ENCODE assay signal across 28 cellular contexts in the genomic region with DNA sequence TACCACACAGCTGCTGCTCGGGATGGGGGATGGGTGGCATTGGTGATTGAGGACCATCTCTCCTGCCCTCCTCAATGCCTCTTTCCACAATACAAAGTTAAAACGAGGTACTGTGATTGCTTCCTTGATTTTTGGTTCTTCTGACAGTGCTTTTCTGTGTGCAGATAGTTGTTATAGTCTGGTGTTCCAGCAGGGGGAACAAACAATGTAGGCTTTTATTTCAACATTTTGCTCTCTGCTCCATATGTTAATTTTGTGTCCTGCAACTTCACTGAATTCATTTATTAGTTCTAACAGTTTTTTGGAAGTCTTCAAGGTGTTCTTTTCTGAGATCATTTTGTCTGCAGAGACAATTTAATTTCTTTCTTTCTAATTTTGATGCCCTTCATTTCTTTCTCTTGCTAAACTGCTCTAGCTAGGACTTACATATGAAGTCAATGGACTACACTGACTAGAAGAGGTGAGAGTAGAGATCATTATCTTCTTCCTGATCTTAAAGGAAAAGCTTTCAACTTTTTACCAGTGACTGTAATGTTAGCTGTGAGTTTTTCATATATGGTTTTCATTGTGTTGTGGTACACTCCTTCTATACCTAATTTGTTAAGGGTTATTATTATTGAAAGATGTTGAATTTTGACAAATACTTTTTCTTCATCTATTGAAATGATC. TPM values are rescaled to one million over a fixed set of nuclear protein-coding genes. Genes with fewer than 3 reads are reported as not detected.
DNase-seq lines count a peak whose midpoint lies in the region; ATAC-seq and TF ChIP-seq lines count a peak whose summit lies in the region.
"Had no signal": no experiment of that assay in that cellular context is flagged by ENCODE, and none has a peak within 500 bp of the region (broad histone marks: within the 10 kb centered on the region; RNA-seq: fewer than 3 reads in every experiment).

No MANE protein-coding gene starts in this region.

- no peak overlapping the region for H3K27ac ChIP-seq in GM23338 (ENCODE audit: low read depth)
- H3K27ac ChIP-seq in SK-N-SH (ENCODE audit: low read depth in 2 of 2, low read length in 1 of 2) = no peak overlapping the region
- H3K27ac ChIP-seq: A549, esophagus muscularis mucosa, pancreas, sigmoid colon, SJSA1 had no signal

- H3F3A ChIP-seq in GM23338 (replicated peaks; ENCODE audit: low read depth) (no peaks in the 10 kb centered on the region), SK-N-SH (replicated peaks; ENCODE audit: insufficient read depth) (no peaks in the 10 kb centered on the region)

- TF ChIP-seq CTCF in AG09319 (IDR thresholded peaks at IDR 0.05; ENCODE audit: low read depth, low read length) (0 out of 2 replicates have a peak, but pooled peaks have one; percentile 3), GM23338 (conservative IDR thresholded peaks at IDR 0.05; ENCODE audit: low read depth in 2 of 2) (no peak), SK-N-SH (IDR thresholded peaks at IDR 0.05) (peak; percentile 11; the same call in 1 of the 2 replicates), fibroblast of pulmonary artery (IDR thresholded peaks at IDR 0.05; ENCODE audit: low read length, missing control alignments) (peak; percentile 28)

- H3K4me1 ChIP-seq in GM23338 (ENCODE audit: insufficient read depth) (no peaks in the 10 kb centered on the region), SK-N-SH (ENCODE audit: control insufficient read depth in 1 of 2, insufficient read depth in 2 of 2, low read depth in 1 of 2, low read length in 1 of 2) (peaks cover 0 to 3% of the 10 kb centered on the region in 2 experiments; a peak in 1 of 4 replicates)
- H3K4me1 ChIP-seq: A549, pancreas, SJSA1 had no signal

- no peak for TF ChIP-seq RAD21 in SK-N-SH (IDR thresholded peaks at IDR 0.05; ENCODE audit: low read length)

- POLR2A ChIA-PET in SK-N-SH (lab: Yijun Ruan, JAX) = no interaction called here

- no peak for ATAC-seq in GM23338
- no peak for ATAC-seq in GM21390 (IDR thresholded peaks at IDR 0.05; ENCODE audit: unreplicated experiment)
- ATAC-seq in GM18511 (IDR thresholded peaks at IDR 0.05; ENCODE audit: unreplicated experiment) = no peak
- ATAC-seq: A549; activated CD8-positive, alpha-beta T cell treated with anti-CD3 and anti-CD28 coated beads for 36 hours; pancreas; stimulated activated memory B cell treated with anti-CD40 and anti-IgM and Interleukin-4, amounts not matched to agents 10 μg/mL and 1 μg/mL and 100 μg/mL, for 72 hours had no signal

- H3K9me3 ChIP-seq in SK-N-SH = peaks cover 8% of the 10 kb centered on the region; the same call in 1 of the 2 replicates
- H3K9me3 ChIP-seq: sigmoid colon, SJSA1 had no signal

- TF ChIP-seq EP300 in SK-N-SH (IDR thresholded peaks at IDR 0.05; ENCODE audit: borderline replicate concordance in 1 of 2, low read depth in 1 of 2, low read length in 1 of 2) = no peak

- no peak overlapping the region for H3K4me2 ChIP-seq in GM23338
- H3K4me2 ChIP-seq in SK-N-SH = no peak overlapping the region
- H3K4me2 ChIP-seq: A549 had no signal

- H3K36me3 ChIP-seq in GM23338 (ENCODE audit: insufficient read depth) (no peaks in the 10 kb centered on the region), SK-N-SH (replicated peaks in 1 of 2; ENCODE audit: control insufficient read depth in 1 of 2, insufficient read depth in 2 of 2, low read length in 1 of 2) (no peaks in the 10 kb centered on the region)
- H3K36me3 ChIP-seq: esophagus muscularis mucosa, pancreas, sigmoid colon, SJSA1 had no signal

- H3K9me2 ChIP-seq in GM23338 (ENCODE audit: insufficient read depth) (no peaks in the 10 kb centered on the region; the same call in 1 of the 2 replicates), SK-N-SH (peaks cover 7% of the 10 kb centered on the region; the same call in 1 of the 2 replicates)

- H3K9me3 Mint-ChIP-seq in GM23338 = peaks cover 19% of the 10 kb centered on the region

- H3K4me1 Mint-ChIP-seq in GM23338 = peaks cover 6% of the 10 kb centered on the region; the same call in 2 of the 3 replicates
- H3K4me1 Mint-ChIP-seq: activated B cell treated with CpG ODN at 0.5 μM for 24 hours; stimulated activated memory B cell treated with anti-CD40 and anti-IgM and Interleukin-4, amounts not matched to agents 10 μg/mL and 1 μg/mL and 100 μg/mL, for 72 hours had no signal

- H2AFZ ChIP-seq in GM23338 (peak overlapping the region; percentile 0; the same call in 1 of the 2 replicates), SK-N-SH (ENCODE audit: low read depth) (no peak overlapping the region)

- H3K79me2 ChIP-seq in GM23338 (replicated peaks; ENCODE audit: insufficient read depth) (no peaks in the 10 kb centered on the region), SK-N-SH (ENCODE audit: insufficient read depth) (no peaks in the 10 kb centered on the region)

- peaks cover 2% of the 10 kb centered on the region for H3K27me3 Mint-ChIP-seq in GM23338 (ENCODE audit: insufficient read depth, low read depth, poor library complexity)
- H3K27me3 Mint-ChIP-seq: activated B cell treated with CpG ODN at 0.5 μM for 24 hours; activated CD8-positive, alpha-beta T cell treated with anti-CD3 and anti-CD28 coated beads for 36 hours; activated T-cell treated with anti-CD3 and anti-CD28 coated beads, Interleukin-2, amount 50 U/mL, for 24 hours; naive thymus-derived CD8-positive, alpha-beta T cell; stimulated activated memory B cell treated with anti-CD40 and anti-IgM and Interleukin-4, amounts not matched to agents 10 μg/mL and 1 μg/mL and 100 μg/mL, for 72 hours had no signal

- no peaks in the 10 kb centered on the region for H3K36me3 Mint-ChIP-seq in GM23338 (ENCODE audit: low read depth)

- H4K20me1 ChIP-seq in GM23338 (replicated peaks; ENCODE audit: insufficient read depth) (no peaks in the 10 kb centered on the region), SK-N-SH (ENCODE audit: insufficient read depth) (no peaks in the 10 kb centered on the region)

- H3K4me3 ChIP-seq in GM23338 (no peak overlapping the region), SK-N-SH (ENCODE audit: low read depth in 2 of 2, low read length in 1 of 2) (no peak overlapping the region), fibroblast of pulmonary artery (replicated peaks; ENCODE audit: low read depth, low read length) (no peak overlapping the region)
- H3K4me3 ChIP-seq: A549, esophagus muscularis mucosa, pancreas, sigmoid colon, SJSA1 had no signal

- no peak overlapping the region for H3K9ac ChIP-seq in SK-N-SH

- no peak overlapping the region for H3K27ac Mint-ChIP-seq in GM23338
- H3K27ac Mint-ChIP-seq: activated B cell treated with CpG ODN at 0.5 μM for 24 hours; activated CD8-positive, alpha-beta T cell treated with anti-CD3 and anti-CD28 coated beads for 36 hours; activated naive CD4-positive, alpha-beta T cell treated with anti-CD3 and anti-CD28 coated beads for 36 hours; activated T-cell treated with anti-CD3 and anti-CD28 coated beads, Interleukin-2, amount 50 U/mL, for 24 hours; stimulated activated memory B cell treated with anti-CD40 and anti-IgM and Interleukin-4, amounts not matched to agents 10 μg/mL and 1 μg/mL and 100 μg/mL, for 72 hours had no signal

- H3K4me3 Mint-ChIP-seq in GM23338 = no peak overlapping the region
- H3K4me3 Mint-ChIP-seq: activated B cell treated with CpG ODN at 0.5 μM for 24 hours; activated CD8-positive, alpha-beta T cell treated with anti-CD3 and anti-CD28 coated beads for 36 hours; activated naive CD4-positive, alpha-beta T cell treated with anti-CD3 and anti-CD28 coated beads for 36 hours; activated T-cell treated with anti-CD3 and anti-CD28 coated beads, Interleukin-2, amount 50 U/mL, for 24 hours; naive thymus-derived CD8-positive, alpha-beta T cell; stimulated activated memory B cell treated with anti-CD40 and anti-IgM and Interleukin-4, amounts not matched to agents 10 μg/mL and 1 μg/mL and 100 μg/mL, for 72 hours had no signal

- H3K27me3 ChIP-seq in GM23338 (ENCODE audit: insufficient read depth) = no peaks in the 10 kb centered on the region
- no peaks in the 10 kb centered on the region for H3K27me3 ChIP-seq in SK-N-SH (ENCODE audit: insufficient read depth)
- H3K27me3 ChIP-seq: esophagus muscularis mucosa, pancreas, sigmoid colon, SJSA1 had no signal

- DNase-seq in AG09319 (ENCODE audit: extremely low read depth, low read depth) = no peak
- no peak for DNase-seq in GM23338 (ENCODE audit: low spot score)
- DNase-seq in SK-N-SH = no peak
- peak; percentile 20 for DNase-seq in fibroblast of pulmonary artery (ENCODE audit: low read depth)
- DNase-seq in DMS53 treated with DMSO at 0.1 percent for 48 hours (lab: John Stamatoyannopoulos, UW; ENCODE audit: unreplicated experiment) = no peak
- DNase-seq in NCI-H1436 (lab: John Stamatoyannopoulos, UW) = no peak
- DNase-seq: activated B cell treated with CpG ODN at 0.5 μM for 24 hours; activated CD8-positive, alpha-beta T cell treated with anti-CD3 and anti-CD28 coated beads for 36 hours; activated naive CD4-positive, alpha-beta T cell treated with anti-CD3 and anti-CD28 coated beads for 36 hours; activated T-cell treated with anti-CD3 and anti-CD28 coated beads, Interleukin-2, amount 50 U/mL, for 24 hours; C1 segment of cervical spinal cord; cerebellar nuclear complex; effector CD4-positive, alpha-beta T cell; GF-D8; KG1; mesendoderm; MV-4-11; naive thymus-derived CD8-positive, alpha-beta T cell; NCI-H187 treated with DMSO at 0.1 percent for 48 hours; NCI-H226; pancreas; sigmoid colon had no signal

- CTCF ChIA-PET in SK-N-SH (lab: Yijun Ruan, JAX) = no interaction called here

- WGBS in SK-N-SH (ENCODE audit: low lambda C conversion rate) = 29% methylated on average over 2 of the region's 2 CpGs

TF ChIP-seq in SK-N-SH, 30 proteins besides CTCF, POLR2A, EP300 and RAD21 (continues in another document):
- TF ChIP-seq GATA2 (CRISPR knock-in tag; IDR thresholded peaks at IDR 0.05) (no peak), RCOR1 (IDR thresholded peaks at IDR 0.05; ENCODE audit: low read length) (no peak), JUND (IDR thresholded peaks at IDR 0.05) (no peak)
- TF ChIP-seq, protein P1, sequence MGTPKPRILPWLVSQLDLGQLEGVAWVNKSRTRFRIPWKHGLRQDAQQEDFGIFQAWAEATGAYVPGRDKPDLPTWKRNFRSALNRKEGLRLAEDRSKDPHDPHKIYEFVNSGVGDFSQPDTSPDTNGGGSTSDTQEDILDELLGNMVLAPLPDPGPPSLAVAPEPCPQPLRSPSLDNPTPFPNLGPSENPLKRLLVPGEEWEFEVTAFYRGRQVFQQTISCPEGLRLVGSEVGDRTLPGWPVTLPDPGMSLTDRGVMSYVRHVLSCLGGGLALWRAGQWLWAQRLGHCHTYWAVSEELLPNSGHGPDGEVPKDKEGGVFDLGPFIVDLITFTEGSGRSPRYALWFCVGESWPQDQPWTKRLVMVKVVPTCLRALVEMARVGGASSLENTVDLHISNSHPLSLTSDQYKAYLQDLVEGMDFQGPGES (IDR thresholded peaks at IDR 0.05; ENCODE audit: low read depth, low read length) = no peak

RNA-seq across cellular contexts. Expression of a gene that starts 45.4 kb away (rescaled TPM):
- total RNA-seq in GM23338 (2014; rRNA removed; shearing (Covaris generic)) = not detected in 2 replicates
- polyA plus RNA-seq in GM23338 (2016; fragmentation: Nextera tagmentation; extraction: Ambion mirVana) (not detected in 2 replicates), SK-N-SH (2012; rRNA removed) (1.2 and 2.8 TPM in 2 replicates)
- polyA plus RNA-seq in SK-N-SH (2012; cell fraction: cytosol; rRNA removed) = 3.3 and 3.7 TPM in 2 replicates
- polyA plus RNA-seq in SK-N-SH (2012; cell fraction: nucleus; rRNA removed) = 0.38 and 1.0 TPM in 2 replicates
- total RNA-seq: activated B cell treated with CpG ODN at 0.5 μM for 24 hours; activated CD8-positive, alpha-beta T cell treated with anti-CD3 and anti-CD28 coated beads for 36 hours; activated naive CD4-positive, alpha-beta T cell treated with anti-CD3 and anti-CD28 coated beads for 36 hours; naive thymus-derived CD8-positive, alpha-beta T cell had no signal
- polyA plus RNA-seq: A549; naive thymus-derived CD8-positive, alpha-beta T cell; pancreas had no signal

Comparison
In these comparisons a context has a peak if more than half of its experiments do, and no peak if none do; other contexts are left out.
1. CTCF ChIP-seq: peak in AG09319 (single experiment), SK-N-SH (single experiment) and fibroblast of pulmonary artery (single experiment); none in GM23338 (0 of 2).